Comparison of ENCODE assay signal across 9 cellular contexts in the genomic region with DNA sequence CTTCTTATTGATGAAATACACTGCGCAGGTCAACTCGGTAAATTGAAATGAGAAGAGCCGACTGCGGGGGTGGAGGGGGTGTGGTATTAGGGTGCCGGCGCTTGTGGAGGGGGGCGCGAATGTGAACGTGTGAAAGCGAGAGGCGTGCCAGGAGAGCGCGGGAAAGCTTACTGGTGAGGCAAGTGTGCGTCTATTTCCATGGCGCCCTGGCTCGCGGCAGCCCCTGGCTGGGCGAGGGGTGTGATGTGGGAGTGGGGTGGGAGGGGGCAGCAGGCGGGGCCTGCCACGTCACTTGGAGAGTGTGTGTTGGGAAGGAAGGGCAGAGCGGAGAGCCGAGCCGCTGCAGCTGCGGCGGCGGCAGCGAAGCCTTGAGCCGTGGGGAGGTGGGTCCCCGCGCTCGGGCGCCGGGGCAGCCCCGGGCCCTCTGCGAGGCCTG.
DNase-seq lines count a peak whose midpoint lies in the region; ATAC-seq, FAIRE-seq and TF ChIP-seq lines count a peak whose summit lies in the region.
"Had no signal": no experiment of that assay in that cellular context is flagged by ENCODE, and none has a peak within 500 bp of the region (broad histone marks: within the 10 kb centered on the region; RNA-seq: fewer than 3 reads in every experiment).

No MANE protein-coding gene starts in this region.

- no peaks in the 10 kb centered on the region for H3K9me3 ChIP-seq in ES-I3 (ENCODE audit: control insufficient read depth, insufficient read depth, low read length)
- peaks cover 10% of the 10 kb centered on the region for H3K9me3 ChIP-seq in trophoblast cell (ENCODE audit: insufficient read depth, low read depth, low read length)
- no peaks in the 10 kb centered on the region for H3K9me3 ChIP-seq in HepG2 (ENCODE audit: low read length)
- no peaks in the 10 kb centered on the region for H3K9me3 ChIP-seq in PC-9 (ENCODE audit: insufficient read depth, low read depth)

- no peak overlapping the region for H2BK5ac ChIP-seq in trophoblast cell (ENCODE audit: low read depth, low read length, poor library complexity)

- BruUV-seq in HepG2 (replicated peaks; lab: Mats Ljungman, UMichigan) (no TSS peak), PC-9 (replicated peaks; lab: Mats Ljungman, UMichigan) (no TSS peak)

- H2AFZ ChIP-seq in trophoblast cell (ENCODE audit: insufficient read depth, low read length, poor library complexity), result no peak overlapping the region
- H2AFZ ChIP-seq in HepG2 (ENCODE audit: low read length), result no peak overlapping the region
- no peak overlapping the region for H2AFZ ChIP-seq in PC-9

- H3K14ac ChIP-seq in trophoblast cell (ENCODE audit: low read length), result no peak overlapping the region

- ATAC-seq in HG02759 (IDR thresholded peaks at IDR 0.05; ENCODE audit: unreplicated experiment) (no peak), HepG2 (no peak)

- no peak overlapping the region for H2BK120ac ChIP-seq in trophoblast cell (ENCODE audit: insufficient read depth, low read length, poor library complexity)

- H3K27me3 ChIP-seq in trophoblast cell (ENCODE audit: insufficient read depth, low read length), result peaks cover 29% of the 10 kb centered on the region
- peaks cover 1 to 17% of the 10 kb centered on the region in 2 experiments; a peak in 3 of 5 replicates for H3K27me3 ChIP-seq in HepG2 (ENCODE audit: control insufficient read depth in 1 of 2, insufficient read depth in 2 of 2, low read length in 2 of 2)
- H3K27me3 ChIP-seq in PC-9 (ENCODE audit: insufficient read depth, low read depth), result peaks cover 22% of the 10 kb centered on the region

- TF ChIP-seq POLR2A in HepG2 (IDR thresholded peaks at IDR 0.05; ENCODE audit: insufficient read depth in 1 of 2, low read depth in 2 of 2, low read length in 2 of 2), result no peak

- no peak for TF ChIP-seq RAD21 in HepG2 (CRISPR knock-in tag; IDR thresholded peaks at IDR 0.05)

- no peak overlapping the region for H3K4ac ChIP-seq in trophoblast cell (ENCODE audit: low read depth, low read length)

- H3K36me3 ChIP-seq in ES-I3 (ENCODE audit: insufficient read depth, low read length) (no peaks in the 10 kb centered on the region; the same call in 1 of the 2 replicates), trophoblast cell (ENCODE audit: control insufficient read depth in 1 of 2, insufficient read depth in 2 of 2, low read length in 2 of 2) (no peaks in the 10 kb centered on the region), HepG2 (replicated peaks in 1 of 2; ENCODE audit: control insufficient read depth in 1 of 2, insufficient read depth in 2 of 2, low read length in 2 of 2) (no peaks in the 10 kb centered on the region), PC-9 (ENCODE audit: low read depth) (no peaks in the 10 kb centered on the region)

- peak overlapping the region; percentile 74 for H3K4me2 ChIP-seq in trophoblast cell (ENCODE audit: low read length)
- no peak overlapping the region for H3K4me2 ChIP-seq in HepG2 (ENCODE audit: low read depth, low read length)
- no peak overlapping the region for H3K4me2 ChIP-seq in PC-9

- in situ Hi-C loops in HepG2 (cut with HindIII; ENCODE audit: extremely low pct_ligation_motif_present, low pct_unique_long_range_greater_than_20kb), result no loop called here

- H3K79me1 ChIP-seq in trophoblast cell (ENCODE audit: low read length), result no peaks in the 10 kb centered on the region

- no peak for FAIRE-seq in HepG2 (lab: Jason Lieb, UNC)
- FAIRE-seq: TTC549 had no signal

- no peak overlapping the region for H3K18ac ChIP-seq in trophoblast cell (ENCODE audit: low read length)

- no peak overlapping the region for H4K8ac ChIP-seq in trophoblast cell (ENCODE audit: low read depth, low read length)

- no peak overlapping the region for H2AK5ac ChIP-seq in trophoblast cell (ENCODE audit: low read length)

- DNase-seq in NCI-H748 (lab: John Stamatoyannopoulos, UW; ENCODE audit: unreplicated experiment) (peak; percentile 92), globus pallidus (ENCODE audit: low spot score) (peak; percentile 13), trophoblast cell (no peak), NAMALWA (ENCODE audit: low spot score) (no peak), HepG2 (ENCODE audit: low spot score) (no peak), PC-9 (no peak)

- H3K27ac ChIP-seq in trophoblast cell (ENCODE audit: low read depth, low read length) (no peak overlapping the region), HepG2 (ENCODE audit: extremely low read length, insufficient read depth, low read length) (no peak overlapping the region), PC-9 (no peak overlapping the region)

- no peaks in the 10 kb centered on the region for H3F3A ChIP-seq in PC-9 (ENCODE audit: insufficient read depth, low read depth)

- no peak overlapping the region for H4K91ac ChIP-seq in trophoblast cell (ENCODE audit: low read depth, low read length)

- peak overlapping the region; percentile 77 for H3K9ac ChIP-seq in ES-I3 (ENCODE audit: low read depth, low read length)
- no peak overlapping the region for H3K9ac ChIP-seq in trophoblast cell (ENCODE audit: low read length)
- H3K9ac ChIP-seq in HepG2 (ENCODE audit: insufficient read depth, low read depth, low read length), result no peak overlapping the region

- H2BK12ac ChIP-seq in trophoblast cell (ENCODE audit: low read length), result no peak overlapping the region

- H4K20me1 ChIP-seq in HepG2 (ENCODE audit: insufficient read depth, low read length), result no peaks in the 10 kb centered on the region
- H4K20me1 ChIP-seq in PC-9 (ENCODE audit: insufficient read depth), result no peaks in the 10 kb centered on the region

- no peak overlapping the region for H3K23ac ChIP-seq in trophoblast cell (ENCODE audit: low read length)

- no peak for TF ChIP-seq EP300 in HepG2 (IDR thresholded peaks at IDR 0.05; ENCODE audit: low read depth in 2 of 2, low read length in 2 of 2)
- TF ChIP-seq EP300 in HepG2 (CRISPR knock-in tag; IDR thresholded peaks at IDR 0.05; ENCODE audit: borderline replicate concordance), result no peak

- H3K9me2 ChIP-seq in PC-9 (ENCODE audit: insufficient read depth), result no peaks in the 10 kb centered on the region

- CTCF ChIA-PET in HepG2 (lab: Yijun Ruan, JAX; ENCODE audit: low intra/inter-chr PET ratio, low total read pairs) (no interaction called here), PC-9 (lab: Charles Lee) (no interaction called here)

- H3K4me3 ChIP-seq in trophoblast cell (ENCODE audit: low read depth, low read length) (peak overlapping the region; percentile 68), HepG2 (replicated peaks in 1 of 3; ENCODE audit: insufficient read depth in 1 of 3, low read depth in 2 of 3, low read length in 3 of 3) (no peak overlapping the region), PC-9 (no peak overlapping the region)

- H3K79me2 ChIP-seq in trophoblast cell (ENCODE audit: control insufficient read depth, insufficient read depth, low read length, poor library complexity) (no peaks in the 10 kb centered on the region), HepG2 (ENCODE audit: insufficient read depth, low read length) (no peaks in the 10 kb centered on the region), PC-9 (ENCODE audit: low read depth) (no peaks in the 10 kb centered on the region)

- intact Hi-C loops in HepG2 (cut with micrococcal nuclease; ENCODE audit: unreplicated experiment), result no loop called here
- intact Hi-C loops in PC-9 (cut with micrococcal nuclease; ENCODE audit: unreplicated experiment), result no loop called here

- no peak overlapping the region for H4K12ac ChIP-seq in trophoblast cell (ENCODE audit: low read depth, low read length)

- POLR2A ChIA-PET in HepG2 (lab: Yijun Ruan, JAX), result no interaction called here
- POLR2A ChIA-PET in PC-9 (lab: Charles Lee; ENCODE audit: unreplicated experiment), result no interaction called here

- H3K4me1 ChIP-seq in ES-I3 (ENCODE audit: insufficient read depth, low read length) (0 out of 2 replicates have a peak, but pooled peaks cover 2% of the 10 kb centered on the region), trophoblast cell (ENCODE audit: control insufficient read depth in 1 of 2, insufficient read depth in 2 of 2, low read length in 2 of 2) (peaks cover 0 to 7% of the 10 kb centered on the region in 2 experiments), HepG2 (ENCODE audit: insufficient read depth, low read length) (no peaks in the 10 kb centered on the region), PC-9 (replicated peaks; ENCODE audit: insufficient read depth) (no peaks in the 10 kb centered on the region)

- TF ChIP-seq CTCF in HepG2 (CRISPR knock-in tag; IDR thresholded peaks at IDR 0.05), result no peak
- no peak for TF ChIP-seq CTCF in PC-9 (conservative IDR thresholded peaks at IDR 0.05)

- WGBS in trophoblast cell (ENCODE audit: extremely low coverage, insufficient coverage, insufficient read length), result no CpG with 5 or more reads among the region's 35 CpGs
- 39% methylated on average over 25 of the region's 35 CpGs for WGBS in HepG2 (ENCODE audit: low lambda C conversion rate)

TF ChIP-seq in HepG2, 621 proteins besides CTCF, POLR2A, EP300 and RAD21 (continues in another document):
- TF ChIP-seq HNRNPL (IDR thresholded peaks at IDR 0.05; ENCODE audit: low read depth, low read length), result no peak
- no peak for TF ChIP-seq ZNF841 (CRISPR knock-in tag; IDR thresholded peaks at IDR 0.05; ENCODE audit: borderline replicate concordance)
- TF ChIP-seq ZNF282 (IDR thresholded peaks at IDR 0.05; ENCODE audit: partially characterized antibody), result no peak
- no peak for TF ChIP-seq MLLT10 (CRISPR knock-in tag; IDR thresholded peaks at IDR 0.05)

Comparison
In these comparisons a context has a peak if more than half of its experiments do, and no peak if none do; other contexts are left out.
1. DNase-seq: peak in NCI-H748 (single experiment) and globus pallidus (single experiment); none in trophoblast cell (0 of 2), NAMALWA (single experiment), HepG2 (single experiment) and PC-9 (0 of 2).